In the genomic region with DNA sequence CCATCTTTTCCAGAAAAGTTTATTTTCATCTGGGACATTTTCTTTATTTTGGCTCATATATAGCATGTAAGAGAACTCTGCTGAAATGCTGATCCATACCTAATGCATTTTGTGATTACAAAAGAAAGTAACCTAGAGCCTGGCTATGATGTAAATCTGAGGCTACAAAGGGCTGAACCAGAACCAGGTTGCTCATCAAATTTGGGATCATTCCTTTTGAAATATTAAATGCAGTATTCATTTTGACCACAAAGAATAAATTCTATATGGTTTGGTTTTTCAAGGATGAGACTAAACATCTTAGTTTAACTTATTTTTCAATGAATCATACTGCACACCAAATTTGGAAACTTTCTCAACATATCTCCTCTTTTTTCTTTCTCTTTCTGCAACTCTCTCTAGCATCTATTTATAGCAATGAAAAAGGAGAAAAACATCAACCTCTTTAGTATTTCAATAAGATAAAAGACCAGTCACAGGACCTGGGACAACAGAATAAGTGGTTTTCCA, we compare ENCODE assay signal across 19 cellular contexts. TPM values are rescaled to one million over a fixed set of nuclear protein-coding genes. Genes with fewer than 3 reads are reported as not detected.
DNase-seq lines count a peak whose midpoint lies in the region; FAIRE-seq and TF ChIP-seq lines count a peak whose summit lies in the region.
"Had no signal": no experiment of that assay in that cellular context is flagged by ENCODE, and none has a peak within 500 bp of the region (broad histone marks: within the 10 kb centered on the region; RNA-seq: fewer than 3 reads in every experiment).

No MANE protein-coding gene starts in this region.

- DNase-seq in AG10803 (ENCODE audit: low read depth) (peak; percentile 12), H54 (ENCODE audit: insufficient read length, low spot score) (no peak), amniotic epithelial cell (ENCODE audit: low read depth) (peak; percentile 12), iris pigment epithelial cell (ENCODE audit: low read depth) (peak; percentile 32), A673 (ENCODE audit: low spot score) (no peak), H4 (ENCODE audit: low spot score) (no peak), NCI-H1048 (lab: John Stamatoyannopoulos, UW) (no peak)
- no peak for DNase-seq in activated CD4-positive, alpha-beta T cell treated with anti-CD3 and anti-CD28 coated beads, Interleukin-2, amount 50 U/mL, for 4 hours
- DNase-seq: ACHN, AML-193, NCI-H1105, NCI-H510A, NCI-H82, PC-3, RPMI8226, SHP77 treated with DMSO at 0.1 percent for 48 hours had no signal

- H3K36me3 ChIP-seq in A673 (ENCODE audit: insufficient read depth, low read length, poor library complexity, severe bottlenecking) = no peaks in the 10 kb centered on the region

- H3K27ac ChIP-seq in A673 (ENCODE audit: low read depth, low read length, poor library complexity, severe bottlenecking) = no peak overlapping the region
- H3K27ac ChIP-seq: C4-2B had no signal

- POLR2A ChIA-PET in A673 (lab: Charles Lee; ENCODE audit: low non-redundant PET) = no interaction called here

- TF ChIP-seq CTCF in AG10803 (conservative IDR thresholded peaks at IDR 0.05; ENCODE audit: low read length) = no peak
- no peak for TF ChIP-seq CTCF in A673 (conservative IDR thresholded peaks at IDR 0.05; ENCODE audit: low read depth, low read length)

- intact Hi-C loops in A673 (cut with micrococcal nuclease; ENCODE audit: unreplicated experiment) = no loop called here

- BruUV-seq in A673 (replicated peaks; lab: Mats Ljungman, UMichigan) = no TSS peak

- FAIRE-seq in H54 (lab: Jason Lieb, UNC) = peak; percentile 58
- FAIRE-seq: D721Med had no signal

- CTCF ChIA-PET in A673 (lab: Charles Lee) = no interaction called here

- no peak for TF ChIP-seq POLR2A in H54 (IDR thresholded peaks at IDR 0.05; ENCODE audit: low read depth, low read length)

- no peaks in the 10 kb centered on the region for H3K4me1 ChIP-seq in A673 (ENCODE audit: insufficient read depth, low read length, poor library complexity, severe bottlenecking)

- H3K4me3 ChIP-seq in AG10803 (ENCODE audit: low read length) (no peak overlapping the region), A673 (ENCODE audit: low read depth, low read length, poor library complexity, severe bottlenecking) (no peak overlapping the region)
- H3K4me3 ChIP-seq: K562 had no signal

- H3K27me3 ChIP-seq in A673 (replicated peaks; ENCODE audit: insufficient read depth, low read depth, low read length, poor library complexity) = no peaks in the 10 kb centered on the region

- H3K9me3 ChIP-seq in A673 (ENCODE audit: low read depth, low read length, poor library complexity, severe bottlenecking) = no peaks in the 10 kb centered on the region

RNA-seq across cellular contexts. Expression of a gene that starts 46.5 kb away (rescaled TPM):
- 31.8 and 32.9 TPM in 2 replicates for total RNA-seq in A673 (2021)
- 27.5 and 33.4 TPM in 2 replicates for total RNA-seq in H4 (2014; rRNA removed; shearing (Covaris generic))

Comparison
In these comparisons a context has a peak if more than half of its experiments do, and no peak if none do; other contexts are left out.
1. DNase-seq: peak in AG10803 (single experiment), amniotic epithelial cell (single experiment) and iris pigment epithelial cell (single experiment); none in H54 (single experiment), activated CD4-positive, alpha-beta T cell treated with anti-CD3 and anti-CD28 coated beads, Interleukin-2, amount 50 U/mL, for 4 hours (0 of 2), A673 (single experiment), H4 (single experiment) and NCI-H1048 (single experiment).